10 cellular contexts compared by ENCODE assay signal in genomic region chr9:37187269-37187668, GRCh38.
DNase-seq lines count a peak whose midpoint lies in the region; ATAC-seq, FAIRE-seq and TF ChIP-seq lines count a peak whose summit lies in the region.
"Had no signal": no experiment of that assay in that cellular context is flagged by ENCODE, and none has a peak within 500 bp of the region (broad histone marks: within the 10 kb centered on the region; RNA-seq: fewer than 3 reads in every experiment).

No MANE protein-coding gene starts in this region.

- no peak overlapping the region for H3K4me3 ChIP-seq in brain microvascular endothelial cell (ENCODE audit: low read depth, low read length)
- H3K4me3 ChIP-seq: thoracic aorta had no signal

- DNase-seq in HTR-8/SVneo (ENCODE audit: insufficient read length, low spot score), result no peak
- peak; percentile 6 for DNase-seq in brain microvascular endothelial cell
- DNase-seq in GM13976 (ENCODE audit: low spot score), result no peak
- no peak for DNase-seq in iPS-NIHi7 (ENCODE audit: extremely low spot score)
- DNase-seq in RKO (ENCODE audit: low spot score), result no peak
- no peak for DNase-seq in effector CD4-positive, alpha-beta T cell
- DNase-seq: NCI-H1436 treated with DMSO at 0.1 percent for 48 hours had no signal

- no peaks in the 10 kb centered on the region for H3K27me3 ChIP-seq in brain microvascular endothelial cell (replicated peaks)

- peak overlapping the region; percentile 4 for H3K27ac ChIP-seq in brain microvascular endothelial cell
- H3K27ac ChIP-seq: thoracic aorta had no signal

- peak; percentile 24 for ATAC-seq in GM18499 (IDR thresholded peaks at IDR 0.05; ENCODE audit: insufficient read depth, unreplicated experiment)
- peak; percentile 51 for ATAC-seq in GM21526 (IDR thresholded peaks at IDR 0.05; ENCODE audit: low FRiP score, unreplicated experiment)

- no peak for TF ChIP-seq CTCF in brain microvascular endothelial cell (IDR thresholded peaks at IDR 0.05; ENCODE audit: low read depth, low read length, missing control alignments)
- no peak for TF ChIP-seq CTCF in GM13976 (IDR thresholded peaks at IDR 0.05; ENCODE audit: borderline replicate concordance, control extremely low read depth, extremely low read depth, insufficient read depth, missing control alignments)

- in situ Hi-C loops in brain microvascular endothelial cell (cut with HindIII; ENCODE audit: low pct_ligation_motif_present, low sequenced_read_pairs), result no loop called here
- in situ Hi-C loops in GM13976 (cut with MboI; ENCODE audit: low sequenced_read_pairs, unreplicated experiment), result no loop called here

- no peaks in the 10 kb centered on the region for H3K36me3 ChIP-seq in brain microvascular endothelial cell (replicated peaks)

- peak; percentile 23 for FAIRE-seq in HTR-8/SVneo (lab: Jason Lieb, UNC)
